In the genomic region with DNA sequence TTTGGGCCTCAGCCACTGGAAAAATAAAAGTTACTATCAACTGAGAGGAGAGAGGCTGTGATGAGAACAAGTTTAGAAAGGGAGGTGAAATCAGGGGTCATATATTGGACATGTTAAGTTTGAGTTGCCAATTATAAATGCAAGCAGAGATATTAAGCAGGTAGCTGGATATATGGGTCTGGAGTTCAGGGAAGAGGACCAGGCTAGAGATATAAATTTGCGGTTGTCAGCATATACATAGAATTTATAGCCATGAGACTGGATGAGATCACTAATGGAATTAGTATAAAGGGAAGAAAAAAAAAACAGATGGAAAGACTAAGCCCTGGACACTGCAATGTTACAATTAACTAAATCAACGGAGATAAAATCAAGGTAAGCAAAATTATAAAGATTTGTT, we compare ENCODE assay signal across 18 cellular contexts.
"Had no signal": no experiment of that assay in that cellular context is flagged by ENCODE, and none has a peak within 500 bp of the region (broad histone marks: within the 10 kb centered on the region; RNA-seq: fewer than 3 reads in every experiment).

No MANE protein-coding gene starts in this region.

- H3K4me3 ChIP-seq: coronary artery, dorsolateral prefrontal cortex, esophagus muscularis mucosa, gastroesophageal sphincter, heart right ventricle, left lung, lower lobe of right lung, mucosa of descending colon had no signal

- DNase-seq: dermis blood vessel endothelial cell; dorsolateral prefrontal cortex; effector CD4-positive, alpha-beta T cell; effector memory CD4-positive, alpha-beta T cell; foreskin keratinocyte; heart right ventricle; hippocampal formation; left cardiac atrium; left lung; left ventricle myocardium superior; lower lobe of right lung; mesenchymal stem cell; mucosa of descending colon; naive B cell; naive thymus-derived CD8-positive, alpha-beta T cell had no signal

- H3K27me3 ChIP-seq: dorsolateral prefrontal cortex, esophagus muscularis mucosa, gastroesophageal sphincter, heart right ventricle, left lung had no signal

- H3K36me3 ChIP-seq: esophagus muscularis mucosa, gastroesophageal sphincter, heart right ventricle, left lung, lower lobe of right lung had no signal

- ATAC-seq: foreskin keratinocyte; gastroesophageal sphincter; heart right ventricle; left cardiac atrium; left lung; left ventricle myocardium superior; lower lobe of right lung; mucosa of descending colon; naive thymus-derived CD8-positive, alpha-beta T cell had no signal

- H3K27ac ChIP-seq: coronary artery, dorsolateral prefrontal cortex, esophagus muscularis mucosa, foreskin keratinocyte, gastroesophageal sphincter, heart right ventricle, left lung, lower lobe of right lung had no signal

- H3K9me3 ChIP-seq: esophagus muscularis mucosa, gastroesophageal sphincter, lower lobe of right lung, mucosa of descending colon had no signal

- H3K4me1 ChIP-seq: esophagus muscularis mucosa, foreskin keratinocyte, gastroesophageal sphincter, heart right ventricle, left lung, lower lobe of right lung had no signal
